In the genomic region with DNA sequence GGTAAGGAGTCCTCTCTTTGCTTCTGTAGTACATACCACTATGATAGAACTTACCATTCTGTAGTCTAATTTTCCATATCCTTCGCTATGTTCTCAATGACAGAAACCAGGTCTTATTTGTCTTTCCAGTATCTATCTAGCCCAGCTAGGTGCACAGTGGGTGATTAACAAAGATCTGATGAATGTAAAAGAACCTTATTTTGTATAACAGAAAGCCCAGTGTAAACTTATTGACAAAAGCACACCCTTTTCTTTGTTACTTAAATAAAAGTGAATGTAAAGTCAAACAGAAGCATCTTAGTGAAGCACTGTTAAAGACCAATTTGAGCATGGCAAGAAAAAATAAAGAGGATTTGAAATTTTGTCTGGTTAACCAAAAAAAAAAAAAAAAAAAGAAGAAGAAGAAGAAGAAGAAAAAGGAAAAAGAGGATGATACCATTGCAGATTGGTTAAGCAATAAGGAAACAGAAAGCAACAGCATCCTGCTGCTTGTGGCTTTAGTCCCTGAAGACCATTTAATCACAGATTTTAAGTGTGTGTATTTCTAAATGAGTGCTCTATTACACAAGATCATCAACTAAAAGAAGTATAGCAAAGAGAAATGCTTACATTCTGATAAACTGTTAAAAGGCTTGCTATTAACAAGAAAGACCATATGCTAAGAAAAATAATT, we compare ENCODE assay signal across 9 cellular contexts. TPM values are rescaled to one million over a fixed set of nuclear protein-coding genes. Genes with fewer than 3 reads are reported as not detected.
DNase-seq lines count a peak whose midpoint lies in the region; ATAC-seq and TF ChIP-seq lines count a peak whose summit lies in the region.
"Had no signal": no experiment of that assay in that cellular context is flagged by ENCODE, and none has a peak within 500 bp of the region (broad histone marks: within the 10 kb centered on the region; RNA-seq: fewer than 3 reads in every experiment).

No MANE protein-coding gene starts in this region.

- peak overlapping the region in 1 of 2 experiments; percentile 64; a peak in 2 of 4 replicates for H3K27ac ChIP-seq in SK-N-SH (ENCODE audit: low read depth in 2 of 2, low read length in 1 of 2)
- H3K27ac ChIP-seq in esophagus squamous epithelium: no peak overlapping the region
- no peak overlapping the region for H3K27ac ChIP-seq in smooth muscle cell (ENCODE audit: low read depth)

- DNase-seq in SK-N-SH (no peak), natural killer cell (no peak), esophagus squamous epithelium (lab: John Stamatoyannopoulos, UW) (no peak), smooth muscle cell (lab: John Stamatoyannopoulos, UW; ENCODE audit: unreplicated experiment) (no peak), Calu3 (no peak), D341Med (ENCODE audit: low spot score) (no peak)
- DNase-seq: amygdala had no signal

- no peak for TF ChIP-seq POLR2A in esophagus squamous epithelium (IDR thresholded peaks at IDR 0.05)

- H3K27me3 Mint-ChIP-seq in natural killer cell (ENCODE audit: low read depth in 2 of 2) (no peaks in the 10 kb centered on the region), Calu3 (ENCODE audit: unreplicated experiment) (no peaks in the 10 kb centered on the region)

- H2AFZ ChIP-seq in SK-N-SH (ENCODE audit: low read depth) (no peak overlapping the region), smooth muscle cell (ENCODE audit: low read depth) (no peak overlapping the region)

- H3K9me2 ChIP-seq in SK-N-SH: no peaks in the 10 kb centered on the region

- H3K4me2 ChIP-seq in SK-N-SH (peak overlapping the region; percentile 12; the same call in 1 of the 2 replicates), smooth muscle cell (no peak overlapping the region)

- H3K36me3 ChIP-seq in SK-N-SH (replicated peaks in 1 of 2; ENCODE audit: control insufficient read depth in 1 of 2, insufficient read depth in 2 of 2, low read length in 1 of 2) (no peaks in the 10 kb centered on the region), esophagus squamous epithelium (no peaks in the 10 kb centered on the region), smooth muscle cell (ENCODE audit: low read depth) (no peaks in the 10 kb centered on the region)

- H3K4me3 ChIP-seq in SK-N-SH (ENCODE audit: low read depth in 2 of 2, low read length in 1 of 2) (no peak overlapping the region), esophagus squamous epithelium (no peak overlapping the region), smooth muscle cell (no peak overlapping the region)

- H3K36me3 Mint-ChIP-seq in natural killer cell: no peaks in the 10 kb centered on the region
- H3K36me3 Mint-ChIP-seq in Calu3 (ENCODE audit: insufficient read depth, unreplicated experiment): no peaks in the 10 kb centered on the region

- no peaks in the 10 kb centered on the region for H3K27me3 ChIP-seq in SK-N-SH (ENCODE audit: insufficient read depth)
- H3K27me3 ChIP-seq in esophagus squamous epithelium: no peaks in the 10 kb centered on the region
- peaks cover 97% of the 10 kb centered on the region for H3K27me3 ChIP-seq in smooth muscle cell (ENCODE audit: low read depth)

- no peak for TF ChIP-seq CTCF in SK-N-SH (IDR thresholded peaks at IDR 0.05)
- TF ChIP-seq CTCF in natural killer cell (IDR thresholded peaks at IDR 0.05): no peak
- no peak for TF ChIP-seq CTCF in esophagus squamous epithelium (IDR thresholded peaks at IDR 0.05)
- TF ChIP-seq CTCF in smooth muscle cell (IDR thresholded peaks at IDR 0.05; ENCODE audit: borderline replicate concordance, insufficient read depth, poor library complexity, severe bottlenecking): no peak
- no peak for TF ChIP-seq CTCF in Calu3 (IDR thresholded peaks at IDR 0.05; ENCODE audit: unreplicated experiment)

- peaks cover 24% of the 10 kb centered on the region for H3F3A ChIP-seq in SK-N-SH (replicated peaks; ENCODE audit: insufficient read depth)
- no peaks in the 10 kb centered on the region for H3F3A ChIP-seq in smooth muscle cell (ENCODE audit: low read depth)

- TF ChIP-seq RAD21 in SK-N-SH (IDR thresholded peaks at IDR 0.05; ENCODE audit: low read length): no peak

- H3K4me1 Mint-ChIP-seq in natural killer cell (peaks cover 38 to 47% of the 10 kb centered on the region in 2 donors), Calu3 (ENCODE audit: low read depth, unreplicated experiment) (peaks cover 47% of the 10 kb centered on the region)

- POLR2A ChIA-PET in SK-N-SH (lab: Yijun Ruan, JAX): no interaction called here

- H3K9ac ChIP-seq in SK-N-SH (no peak overlapping the region), smooth muscle cell (ENCODE audit: low read depth) (no peak overlapping the region)

- no peaks in the 10 kb centered on the region for H4K20me1 ChIP-seq in SK-N-SH (ENCODE audit: insufficient read depth)
- peaks cover 62% of the 10 kb centered on the region for H4K20me1 ChIP-seq in smooth muscle cell (ENCODE audit: low read depth)

- H3K79me2 ChIP-seq in SK-N-SH (ENCODE audit: insufficient read depth) (no peaks in the 10 kb centered on the region), smooth muscle cell (ENCODE audit: low read depth) (no peaks in the 10 kb centered on the region)

- WGBS in SK-N-SH (ENCODE audit: low lambda C conversion rate): 100% methylated on average over 1 of the region's 1 CpG
- WGBS in esophagus squamous epithelium, 2 donors: 95 to 100% methylated on average over 1 of the region's 1 CpG
- WGBS in smooth muscle cell (ENCODE audit: low lambda C conversion rate): 52% methylated on average over 1 of the region's 1 CpG

- H3K4me1 ChIP-seq in SK-N-SH (ENCODE audit: control insufficient read depth in 1 of 2, insufficient read depth in 2 of 2, low read depth in 1 of 2, low read length in 1 of 2) (peaks cover 0 to 28% of the 10 kb centered on the region in 2 experiments; a peak in 3 of 4 replicates), esophagus squamous epithelium (peaks cover 0 to 53% (median 10%) of the 10 kb centered on the region in 3 donors), smooth muscle cell (ENCODE audit: low read depth) (peaks cover 29% of the 10 kb centered on the region)

- H3K27ac Mint-ChIP-seq in natural killer cell: peak overlapping the region; percentile 35 to 75
- no peak overlapping the region for H3K27ac Mint-ChIP-seq in Calu3 (ENCODE audit: unreplicated experiment)

- CTCF ChIA-PET in SK-N-SH (lab: Yijun Ruan, JAX) (no interaction called here), Calu3 (lab: Charles Lee) (no interaction called here)

- intact Hi-C loops in natural killer cell (cut with micrococcal nuclease): no loop called here
- intact Hi-C loops in esophagus squamous epithelium (cut with DNase I): no loop called here
- intact Hi-C loops in Calu3 (cut with micrococcal nuclease; ENCODE audit: unreplicated experiment): no loop called here

- TF ChIP-seq EP300 in SK-N-SH (IDR thresholded peaks at IDR 0.05; ENCODE audit: borderline replicate concordance in 1 of 2, low read depth in 1 of 2, low read length in 1 of 2): no peak

- no peaks in the 10 kb centered on the region for H3K9me3 ChIP-seq in SK-N-SH
- H3K9me3 ChIP-seq in esophagus squamous epithelium: no peaks in the 10 kb centered on the region
- no peaks in the 10 kb centered on the region for H3K9me3 ChIP-seq in smooth muscle cell (replicated peaks; ENCODE audit: low read depth)

- H3K9me3 Mint-ChIP-seq in natural killer cell: no peaks in the 10 kb centered on the region
- no peaks in the 10 kb centered on the region for H3K9me3 Mint-ChIP-seq in Calu3 (ENCODE audit: low read depth, unreplicated experiment)

- BruUV-seq in Calu3 (replicated peaks; lab: Mats Ljungman, UMichigan): no TSS peak

- H3K4me3 Mint-ChIP-seq in natural killer cell (peak overlapping the region; percentile 66), Calu3 (ENCODE audit: low read depth, unreplicated experiment) (no peak overlapping the region)

- peak; percentile 53 for ATAC-seq in GM18907 (IDR thresholded peaks at IDR 0.05; ENCODE audit: unreplicated experiment)
- peak; percentile 48 for ATAC-seq in HG02798 (IDR thresholded peaks at IDR 0.05; ENCODE audit: poor library complexity, unreplicated experiment)
- peak; percentile 57 to 71 (median 70) for ATAC-seq in natural killer cell

TF ChIP-seq in SK-N-SH, 30 proteins besides CTCF, POLR2A, EP300 and RAD21 (continues in another document):
- TF ChIP-seq FOXM1 (IDR thresholded peaks at IDR 0.05; ENCODE audit: low read depth) (no peak), MEF2A (IDR thresholded peaks at IDR 0.05; ENCODE audit: borderline replicate concordance, low read depth) (no peak), EZH2phosphoT487 (IDR thresholded peaks at IDR 0.05; ENCODE audit: borderline replicate concordance, low read depth) (no peak), NRF1 (IDR thresholded peaks at IDR 0.05; ENCODE audit: low read depth, low read length) (no peak), RXRA (IDR thresholded peaks at IDR 0.05; ENCODE audit: borderline replicate concordance, low read depth) (no peak)
- TF ChIP-seq, protein P1, sequence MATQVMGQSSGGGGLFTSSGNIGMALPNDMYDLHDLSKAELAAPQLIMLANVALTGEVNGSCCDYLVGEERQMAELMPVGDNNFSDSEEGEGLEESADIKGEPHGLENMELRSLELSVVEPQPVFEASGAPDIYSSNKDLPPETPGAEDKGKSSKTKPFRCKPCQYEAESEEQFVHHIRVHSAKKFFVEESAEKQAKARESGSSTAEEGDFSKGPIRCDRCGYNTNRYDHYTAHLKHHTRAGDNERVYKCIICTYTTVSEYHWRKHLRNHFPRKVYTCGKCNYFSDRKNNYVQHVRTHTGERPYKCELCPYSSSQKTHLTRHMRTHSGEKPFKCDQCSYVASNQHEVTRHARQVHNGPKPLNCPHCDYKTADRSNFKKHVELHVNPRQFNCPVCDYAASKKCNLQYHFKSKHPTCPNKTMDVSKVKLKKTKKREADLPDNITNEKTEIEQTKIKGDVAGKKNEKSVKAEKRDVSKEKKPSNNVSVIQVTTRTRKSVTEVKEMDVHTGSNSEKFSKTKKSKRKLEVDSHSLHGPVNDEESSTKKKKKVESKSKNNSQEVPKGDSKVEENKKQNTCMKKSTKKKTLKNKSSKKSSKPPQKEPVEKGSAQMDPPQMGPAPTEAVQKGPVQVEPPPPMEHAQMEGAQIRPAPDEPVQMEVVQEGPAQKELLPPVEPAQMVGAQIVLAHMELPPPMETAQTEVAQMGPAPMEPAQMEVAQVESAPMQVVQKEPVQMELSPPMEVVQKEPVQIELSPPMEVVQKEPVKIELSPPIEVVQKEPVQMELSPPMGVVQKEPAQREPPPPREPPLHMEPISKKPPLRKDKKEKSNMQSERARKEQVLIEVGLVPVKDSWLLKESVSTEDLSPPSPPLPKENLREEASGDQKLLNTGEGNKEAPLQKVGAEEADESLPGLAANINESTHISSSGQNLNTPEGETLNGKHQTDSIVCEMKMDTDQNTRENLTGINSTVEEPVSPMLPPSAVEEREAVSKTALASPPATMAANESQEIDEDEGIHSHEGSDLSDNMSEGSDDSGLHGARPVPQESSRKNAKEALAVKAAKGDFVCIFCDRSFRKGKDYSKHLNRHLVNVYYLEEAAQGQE (IDR thresholded peaks at IDR 0.05; ENCODE audit: low read depth, low read length): no peak

RNA-seq across cellular contexts. Expression of gene MEGF9, which starts 21.2 kb away (rescaled TPM):
- polyA plus RNA-seq in SK-N-SH (2012; rRNA removed) (1.8 and 2.2 TPM in 2 replicates), smooth muscle cell (1.8 and 2.7 TPM in 2 replicates)
- polyA plus RNA-seq in SK-N-SH (2012; cell fraction: cytosol; rRNA removed): 3.1 and 3.3 TPM in 2 replicates
- 1.00 and 1.5 TPM in 2 replicates for polyA plus RNA-seq in SK-N-SH (2012; cell fraction: nucleus; rRNA removed)
- total RNA-seq in natural killer cell (10 to 100 TPM; 17.5 to 25.9 (median 22.3) TPM), esophagus squamous epithelium (10 to 100 TPM; 16.2 to 20.8 (median 18.0) TPM), smooth muscle cell (6.0 and 9.8 TPM in 2 replicates), Calu3 (2022) (6.9 and 7.1 TPM in 2 replicates)
